ENCODE assay signal across 8 cellular contexts in the genomic region with DNA sequence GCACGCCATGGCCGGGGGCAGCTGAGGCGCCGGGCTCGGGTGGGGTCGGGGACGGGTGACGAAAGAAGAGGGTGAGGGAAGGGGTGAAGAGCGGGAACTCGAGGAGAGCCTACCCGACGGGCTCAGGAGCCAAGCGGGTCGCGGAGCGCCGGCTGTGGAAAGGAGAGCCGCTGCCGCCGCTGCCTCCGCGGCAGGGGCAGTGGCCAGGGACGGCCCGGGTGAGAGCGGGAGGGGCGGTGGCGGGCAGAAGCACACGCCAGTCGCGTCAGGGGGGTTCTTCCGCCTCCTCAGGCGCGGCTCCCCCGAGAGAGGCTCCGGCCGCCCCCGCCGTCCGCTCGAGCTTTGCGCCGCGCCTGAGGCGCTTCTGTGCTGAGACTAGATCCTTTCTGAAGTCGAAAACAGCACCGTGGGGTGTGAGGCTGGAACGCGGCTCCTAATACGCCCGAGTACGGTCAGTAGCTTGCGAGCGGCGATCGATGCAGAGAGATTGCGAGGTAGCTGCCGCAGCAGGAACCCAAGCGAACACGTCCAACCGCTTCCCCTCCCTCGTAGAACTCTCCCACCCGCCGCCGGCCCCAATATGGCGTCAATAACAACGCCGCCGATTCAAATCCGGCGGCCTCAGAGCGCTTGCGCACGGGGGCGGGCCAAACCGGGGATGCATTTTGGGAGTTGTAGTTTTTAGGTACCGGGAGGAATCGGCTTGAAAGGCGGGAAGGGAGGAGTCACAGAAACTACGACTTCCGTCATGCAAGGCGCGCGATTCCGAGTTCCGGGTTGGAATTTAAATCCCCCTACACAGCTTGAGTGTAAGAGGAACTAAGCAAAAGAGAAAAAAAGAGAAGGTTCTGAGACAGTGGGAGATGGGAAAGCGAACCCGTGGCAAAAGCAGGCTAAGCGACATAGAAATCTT. TPM values are rescaled to one million over a fixed set of nuclear protein-coding genes. Genes with fewer than 3 reads are reported as not detected.
DNase-seq lines count a peak whose midpoint lies in the region; ATAC-seq and TF ChIP-seq lines count a peak whose summit lies in the region.

A gene (minus strand): TSS at position 558 of the 913 bp plus-strand sequence. CDS start 549 bp downstream, at position 9.

- peak within 1 kb of the TSS; percentile 85 for H3K9ac ChIP-seq in DND-41 (ENCODE audit: low read depth, low read length)
- peak within 1 kb of the TSS; percentile 97 for H3K9ac ChIP-seq in GM23248

- H3K4me3 ChIP-seq in DND-41 (ENCODE audit: low read depth in 1 of 2, low read length in 2 of 2) (peak within 1 kb of the TSS; percentile 76 to 78), GM23248 (peak within 1 kb of the TSS; percentile 94), esophagus squamous epithelium (peak within 1 kb of the TSS; percentile 76 to 93 (median 89))

- peak within 1 kb of the TSS; percentile 97 for H3K27ac Mint-ChIP-seq in activated T-helper 1 cell treated with anti-CD3 and anti-CD28 coated beads, Interleukin-12 subunit alpha, Interleukin-12 subunit beta, Interleukin-2, Interleukin-4 antibody, amounts not matched to agents 30 ng/mL and 10 ng/mL and 1 ng/mL, durations not matched to agents 14 hours and 24 hours and 36 hours

- TF ChIP-seq POLR2A in esophagus squamous epithelium (IDR thresholded peaks at IDR 0.05), result peak in 3 of 4 donors; percentile 95 to 100 (median 99)

- H3K9me3 Mint-ChIP-seq in activated T-helper 1 cell treated with anti-CD3 and anti-CD28 coated beads, Interleukin-12 subunit alpha, Interleukin-12 subunit beta, Interleukin-2, Interleukin-4 antibody, amounts not matched to agents 30 ng/mL and 10 ng/mL and 1 ng/mL, durations not matched to agents 14 hours and 24 hours and 36 hours, result no peaks in the 10 kb centered on the region

- WGBS in GM23248 (ENCODE audit: low coverage in 1 of 2, low lambda C conversion rate in 2 of 2, missing lambda C conversion rate in 2 of 2), 2 experiments, result 1 to 2% methylated on average over 40 to 87 of the region's 88 CpGs
- 0 to 1% methylated on average over 13 to 31 of the region's 88 CpGs for WGBS in esophagus squamous epithelium, 2 donors

- peak; percentile 84 for ATAC-seq in DND-41 (ENCODE audit: insufficient read depth, low read depth)

- H3K36me3 ChIP-seq in DND-41 (ENCODE audit: insufficient read depth, low read length) (peaks cover 21% of the 10 kb centered on the region), GM23248 (ENCODE audit: low read depth) (no peaks in the 10 kb centered on the region), esophagus squamous epithelium (no peaks in the 10 kb centered on the region)

- peak; percentile 97 for DNase-seq in DND-41
- peak; percentile 100 for DNase-seq in GM23248
- DNase-seq in Kasumi-1 (lab: John Stamatoyannopoulos, UW), result peak; percentile 99
- DNase-seq in RPMI7951 (ENCODE audit: low read depth), result peak; percentile 99
- DNase-seq in activated T-helper 1 cell treated with anti-CD3 and anti-CD28 coated beads, Interleukin-12 subunit alpha, Interleukin-12 subunit beta, Interleukin-2, Interleukin-4 antibody, amounts not matched to agents 30 ng/mL and 10 ng/mL and 1 ng/mL, durations not matched to agents 14 hours and 24 hours and 36 hours (ENCODE audit: low spot score), result peak; percentile 97
- DNase-seq in esophagus squamous epithelium (lab: John Stamatoyannopoulos, UW), result peak; percentile 82
- peak; percentile 99 for DNase-seq in myocyte (ENCODE audit: low read depth)
- peak; percentile 91 to 94 for DNase-seq in stimulated activated CD8-positive, alpha-beta memory T cell treated with anti-CD3 and anti-CD28 coated beads, Interleukin-7, amount 100 ng/mL, for 48 hours (ENCODE audit: extremely low read depth in 1 of 2, low read depth in 1 of 2)

- H3F3A ChIP-seq in GM23248 (ENCODE audit: insufficient read depth), result peaks cover 67% of the 10 kb centered on the region

- peaks cover 18% of the 10 kb centered on the region for H3K36me3 Mint-ChIP-seq in activated T-helper 1 cell treated with anti-CD3 and anti-CD28 coated beads, Interleukin-12 subunit alpha, Interleukin-12 subunit beta, Interleukin-2, Interleukin-4 antibody, amounts not matched to agents 30 ng/mL and 10 ng/mL and 1 ng/mL, durations not matched to agents 14 hours and 24 hours and 36 hours (ENCODE audit: low read depth)

- peak within 1 kb of the TSS; percentile 90 for H3K27ac ChIP-seq in DND-41 (ENCODE audit: low read length)
- H3K27ac ChIP-seq in GM23248, result peak within 1 kb of the TSS; percentile 92
- peak within 1 kb of the TSS; percentile 93 to 99 (median 98) for H3K27ac ChIP-seq in esophagus squamous epithelium

- in situ Hi-C loops in GM23248 (cut with MboI), result no loop called here

- peak within 1 kb of the TSS; percentile 99 for H3K4me3 Mint-ChIP-seq in activated T-helper 1 cell treated with anti-CD3 and anti-CD28 coated beads, Interleukin-12 subunit alpha, Interleukin-12 subunit beta, Interleukin-2, Interleukin-4 antibody, amounts not matched to agents 30 ng/mL and 10 ng/mL and 1 ng/mL, durations not matched to agents 14 hours and 24 hours and 36 hours

- H3K27me3 Mint-ChIP-seq in activated T-helper 1 cell treated with anti-CD3 and anti-CD28 coated beads, Interleukin-12 subunit alpha, Interleukin-12 subunit beta, Interleukin-2, Interleukin-4 antibody, amounts not matched to agents 30 ng/mL and 10 ng/mL and 1 ng/mL, durations not matched to agents 14 hours and 24 hours and 36 hours (ENCODE audit: insufficient read depth), result no peaks in the 10 kb centered on the region

- H2AFZ ChIP-seq in DND-41 (ENCODE audit: low read depth, low read length) (peak within 1 kb of the TSS; percentile 94), GM23248 (peak within 1 kb of the TSS; percentile 90)

- no peaks in the 10 kb centered on the region for H3K9me2 ChIP-seq in GM23248 (ENCODE audit: insufficient read depth)

- H4K20me1 ChIP-seq in DND-41 (ENCODE audit: insufficient read depth, low read length) (peaks cover 39% of the 10 kb centered on the region), GM23248 (ENCODE audit: insufficient read depth) (peaks cover 28% of the 10 kb centered on the region)

- H3K27me3 ChIP-seq in DND-41 (ENCODE audit: insufficient read depth, low read length, poor library complexity) (no peaks in the 10 kb centered on the region), GM23248 (replicated peaks; ENCODE audit: insufficient read depth) (no peaks in the 10 kb centered on the region), esophagus squamous epithelium (no peaks in the 10 kb centered on the region)

- H3K79me2 ChIP-seq in DND-41 (ENCODE audit: insufficient read depth, low read length) (peaks cover 51% of the 10 kb centered on the region), GM23248 (ENCODE audit: insufficient read depth) (peaks cover 50% of the 10 kb centered on the region)

- H3K4me2 ChIP-seq in DND-41 (ENCODE audit: insufficient read depth, low read length) (peak within 1 kb of the TSS; percentile 88), GM23248 (ENCODE audit: unreplicated experiment) (peak within 1 kb of the TSS; percentile 96)

- intact Hi-C loops in activated T-helper 1 cell treated with anti-CD3 and anti-CD28 coated beads, Interleukin-12 subunit alpha, Interleukin-12 subunit beta, Interleukin-2, Interleukin-4 antibody, amounts not matched to agents 30 ng/mL and 10 ng/mL and 1 ng/mL, durations not matched to agents 14 hours and 24 hours and 36 hours (cut with micrococcal nuclease), result loop anchor here (1.0 to 10.0 kb wide), 15 partner anchors 36 to 1443 kb away; a partner anchor contains a TSS
- intact Hi-C loops in esophagus squamous epithelium (cut with DNase I), result no loop called here

- H3K9me3 ChIP-seq in DND-41 (ENCODE audit: insufficient read depth, low read length, severe bottlenecking) (no peaks in the 10 kb centered on the region), GM23248 (ENCODE audit: low read depth) (no peaks in the 10 kb centered on the region), esophagus squamous epithelium (no peaks in the 10 kb centered on the region)

- H3K4me1 Mint-ChIP-seq in activated T-helper 1 cell treated with anti-CD3 and anti-CD28 coated beads, Interleukin-12 subunit alpha, Interleukin-12 subunit beta, Interleukin-2, Interleukin-4 antibody, amounts not matched to agents 30 ng/mL and 10 ng/mL and 1 ng/mL, durations not matched to agents 14 hours and 24 hours and 36 hours (ENCODE audit: low read depth), result peaks cover 44% of the 10 kb centered on the region

- H3K4me1 ChIP-seq in DND-41 (ENCODE audit: insufficient read depth, low read length) (peaks cover 38% of the 10 kb centered on the region), GM23248 (ENCODE audit: insufficient read depth) (peaks cover 44% of the 10 kb centered on the region), esophagus squamous epithelium (peaks cover 12 to 37% (median 18%) of the 10 kb centered on the region in 3 donors)

- TF ChIP-seq CTCF in DND-41 (IDR thresholded peaks at IDR 0.05; ENCODE audit: borderline replicate concordance, extremely low read depth, low read length, poor library complexity, severe bottlenecking) (no peak), esophagus squamous epithelium (IDR thresholded peaks at IDR 0.05) (no peak)

RNA-seq across cellular contexts. Expression of the gene that starts here (rescaled TPM):
- 21.4 and 24.9 TPM in 2 replicates for total RNA-seq in GM23248 (2014; rRNA removed; shearing (Covaris generic))
- 60.6 and 66.2 TPM in 2 replicates for polyA plus RNA-seq in GM23248 (2016; fragmentation: Nextera tagmentation; extraction: Ambion mirVana)
- 14.1 and 17.3 TPM in 2 replicates for total RNA-seq in RPMI7951 (2014; rRNA removed; shearing (Covaris generic))
- total RNA-seq in activated T-helper 1 cell treated with anti-CD3 and anti-CD28 coated beads, Interleukin-12 subunit alpha, Interleukin-12 subunit beta, Interleukin-2, Interleukin-4 antibody, amounts not matched to agents 30 ng/mL and 10 ng/mL and 1 ng/mL, durations not matched to agents 14 hours and 24 hours and 36 hours, result 40.1 and 42.0 TPM in 2 replicates
- total RNA-seq in esophagus squamous epithelium (10 to 100 TPM; 13.8 to 36.7 (median 25.4) TPM), myocyte (23.7 and 31.0 TPM in 2 replicates)
- polyA plus RNA-seq in myocyte (2012), result 51.2 TPM

Comparison
In these comparisons a context has a peak if more than half of its experiments do, and no peak if none do; other contexts are left out.
1. Peak in every context shown above with its lines: DNase-seq, ATAC-seq, H3K4me3 ChIP-seq and H3K27ac ChIP-seq.